ENCODE assay signal across 1 cellular context in the genomic region with DNA sequence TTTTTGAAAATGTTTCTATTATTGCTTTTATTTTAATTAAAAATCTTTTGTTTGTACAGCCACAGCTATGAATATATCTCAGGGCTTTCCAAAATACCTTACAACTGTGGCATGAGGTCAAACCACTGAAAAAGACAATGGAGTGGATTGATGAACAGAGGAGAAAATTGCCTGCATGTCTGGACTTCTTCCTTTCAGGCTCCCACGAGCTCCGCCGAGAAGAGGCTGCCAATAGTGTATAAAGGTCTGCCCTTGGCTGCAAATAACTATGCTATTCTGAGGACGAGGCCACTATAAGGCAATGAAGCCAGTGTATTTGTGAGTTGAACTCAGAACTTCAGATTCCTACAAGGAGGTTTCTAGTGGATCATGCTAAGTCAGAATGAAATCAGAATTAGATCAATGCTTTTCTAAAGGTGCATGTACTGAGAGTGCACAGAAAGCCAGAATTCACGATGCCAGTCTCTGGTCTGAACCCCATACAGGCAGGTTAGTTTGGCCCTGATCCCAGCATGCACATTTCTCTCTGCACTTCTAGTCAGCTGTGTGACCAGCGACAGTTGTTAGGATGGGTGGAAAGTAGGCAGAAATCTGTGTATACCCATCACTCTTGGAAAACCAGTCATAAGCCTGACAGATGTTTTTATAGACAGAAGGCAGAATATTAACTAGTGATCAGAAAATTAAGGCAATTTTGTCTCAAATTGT.
TF ChIP-seq lines count a peak whose summit lies in the region.

No MANE protein-coding gene starts in this region.

TF ChIP-seq in IMR-90, 13 proteins besides CTCF, POLR2A, EP300 and RAD21 (continued from another document):
- TF ChIP-seq FOS (IDR thresholded peaks at IDR 0.05; ENCODE audit: low read depth, low read length) (no peak), ELK1 (IDR thresholded peaks at IDR 0.05; ENCODE audit: borderline replicate concordance, low read depth, low read length) (no peak)
